Comparison of ENCODE assay signal across 1 cellular context in genomic region chr14:103819503-103820307, GRCh38.
TF ChIP-seq lines count a peak whose summit lies in the region.

No MANE protein-coding gene starts in this region.

TF ChIP-seq in SK-N-SH, 30 proteins besides CTCF, POLR2A, EP300 and RAD21 (continued from another document):
- no peak for TF ChIP-seq PBX3 (IDR thresholded peaks at IDR 0.05)
